ENCODE assay signal across 1 cellular context in genomic region chr20:45909817-45910669, GRCh38.
A peak's percentile ranks its signal among the peaks of the same experiment; 100 is the strongest.
TF ChIP-seq lines count a peak whose summit lies in the region.

No MANE protein-coding gene starts in this region.

TF ChIP-seq in HepG2, 621 proteins besides CTCF, POLR2A, EP300 and RAD21 (continued from another document and continues in another):
- TF ChIP-seq, protein P1, sequence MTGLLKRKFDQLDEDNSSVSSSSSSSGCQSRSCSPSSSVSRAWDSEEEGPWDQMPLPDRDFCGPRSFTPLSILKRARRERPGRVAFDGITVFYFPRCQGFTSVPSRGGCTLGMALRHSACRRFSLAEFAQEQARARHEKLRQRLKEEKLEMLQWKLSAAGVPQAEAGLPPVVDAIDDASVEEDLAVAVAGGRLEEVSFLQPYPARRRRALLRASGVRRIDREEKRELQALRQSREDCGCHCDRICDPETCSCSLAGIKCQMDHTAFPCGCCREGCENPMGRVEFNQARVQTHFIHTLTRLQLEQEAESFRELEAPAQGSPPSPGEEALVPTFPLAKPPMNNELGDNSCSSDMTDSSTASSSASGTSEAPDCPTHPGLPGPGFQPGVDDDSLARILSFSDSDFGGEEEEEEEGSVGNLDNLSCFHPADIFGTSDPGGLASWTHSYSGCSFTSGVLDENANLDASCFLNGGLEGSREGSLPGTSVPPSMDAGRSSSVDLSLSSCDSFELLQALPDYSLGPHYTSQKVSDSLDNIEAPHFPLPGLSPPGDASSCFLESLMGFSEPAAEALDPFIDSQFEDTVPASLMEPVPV (CRISPR knock-in tag; IDR thresholded peaks at IDR 0.05), result no peak
- 0 out of 2 replicates have a peak, but pooled peaks have one; percentile 20 for TF ChIP-seq ZNF776 (CRISPR knock-in tag; IDR thresholded peaks at IDR 0.05)
- no peak for TF ChIP-seq ZNF350 (CRISPR knock-in tag; IDR thresholded peaks at IDR 0.05; ENCODE audit: borderline replicate concordance, low read depth)
- no peak for TF ChIP-seq MAF1 (CRISPR knock-in tag; IDR thresholded peaks at IDR 0.05; ENCODE audit: borderline replicate concordance)
- TF ChIP-seq CREB3 (CRISPR knock-in tag; IDR thresholded peaks at IDR 0.05), result no peak
- no peak for TF ChIP-seq ZFAT (CRISPR knock-in tag; conservative IDR thresholded peaks at IDR 0.05)
- TF ChIP-seq ZNF501 (CRISPR knock-in tag; IDR thresholded peaks at IDR 0.05), result peak; percentile 52; the same call in 1 of the 2 replicates
- no peak for TF ChIP-seq ZBTB21 (CRISPR knock-in tag; IDR thresholded peaks at IDR 0.05)
- TF ChIP-seq, protein P2, sequence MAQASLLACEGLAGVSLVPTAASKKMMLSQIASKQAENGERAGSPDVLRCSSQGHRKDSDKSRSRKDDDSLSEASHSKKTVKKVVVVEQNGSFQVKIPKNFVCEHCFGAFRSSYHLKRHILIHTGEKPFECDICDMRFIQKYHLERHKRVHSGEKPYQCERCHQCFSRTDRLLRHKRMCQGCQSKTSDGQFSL (CRISPR knock-in tag; IDR thresholded peaks at IDR 0.05), result no peak
- TF ChIP-seq CBFB (CRISPR knock-in tag; IDR thresholded peaks at IDR 0.05), result no peak
- no peak for TF ChIP-seq ZNF10 (CRISPR knock-in tag; IDR thresholded peaks at IDR 0.05; ENCODE audit: borderline replicate concordance, low read depth)
- TF ChIP-seq, protein P3, sequence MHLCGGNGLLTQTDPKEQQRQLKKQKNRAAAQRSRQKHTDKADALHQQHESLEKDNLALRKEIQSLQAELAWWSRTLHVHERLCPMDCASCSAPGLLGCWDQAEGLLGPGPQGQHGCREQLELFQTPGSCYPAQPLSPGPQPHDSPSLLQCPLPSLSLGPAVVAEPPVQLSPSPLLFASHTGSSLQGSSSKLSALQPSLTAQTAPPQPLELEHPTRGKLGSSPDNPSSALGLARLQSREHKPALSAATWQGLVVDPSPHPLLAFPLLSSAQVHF (CRISPR knock-in tag; IDR thresholded peaks at IDR 0.05), result no peak
- TF ChIP-seq CREM (IDR thresholded peaks at IDR 0.05), result peak; percentile 35; the same call in 1 of the 2 replicates
- no peak for TF ChIP-seq CREM (CRISPR knock-in tag; IDR thresholded peaks at IDR 0.05)
- TF ChIP-seq, protein P4, sequence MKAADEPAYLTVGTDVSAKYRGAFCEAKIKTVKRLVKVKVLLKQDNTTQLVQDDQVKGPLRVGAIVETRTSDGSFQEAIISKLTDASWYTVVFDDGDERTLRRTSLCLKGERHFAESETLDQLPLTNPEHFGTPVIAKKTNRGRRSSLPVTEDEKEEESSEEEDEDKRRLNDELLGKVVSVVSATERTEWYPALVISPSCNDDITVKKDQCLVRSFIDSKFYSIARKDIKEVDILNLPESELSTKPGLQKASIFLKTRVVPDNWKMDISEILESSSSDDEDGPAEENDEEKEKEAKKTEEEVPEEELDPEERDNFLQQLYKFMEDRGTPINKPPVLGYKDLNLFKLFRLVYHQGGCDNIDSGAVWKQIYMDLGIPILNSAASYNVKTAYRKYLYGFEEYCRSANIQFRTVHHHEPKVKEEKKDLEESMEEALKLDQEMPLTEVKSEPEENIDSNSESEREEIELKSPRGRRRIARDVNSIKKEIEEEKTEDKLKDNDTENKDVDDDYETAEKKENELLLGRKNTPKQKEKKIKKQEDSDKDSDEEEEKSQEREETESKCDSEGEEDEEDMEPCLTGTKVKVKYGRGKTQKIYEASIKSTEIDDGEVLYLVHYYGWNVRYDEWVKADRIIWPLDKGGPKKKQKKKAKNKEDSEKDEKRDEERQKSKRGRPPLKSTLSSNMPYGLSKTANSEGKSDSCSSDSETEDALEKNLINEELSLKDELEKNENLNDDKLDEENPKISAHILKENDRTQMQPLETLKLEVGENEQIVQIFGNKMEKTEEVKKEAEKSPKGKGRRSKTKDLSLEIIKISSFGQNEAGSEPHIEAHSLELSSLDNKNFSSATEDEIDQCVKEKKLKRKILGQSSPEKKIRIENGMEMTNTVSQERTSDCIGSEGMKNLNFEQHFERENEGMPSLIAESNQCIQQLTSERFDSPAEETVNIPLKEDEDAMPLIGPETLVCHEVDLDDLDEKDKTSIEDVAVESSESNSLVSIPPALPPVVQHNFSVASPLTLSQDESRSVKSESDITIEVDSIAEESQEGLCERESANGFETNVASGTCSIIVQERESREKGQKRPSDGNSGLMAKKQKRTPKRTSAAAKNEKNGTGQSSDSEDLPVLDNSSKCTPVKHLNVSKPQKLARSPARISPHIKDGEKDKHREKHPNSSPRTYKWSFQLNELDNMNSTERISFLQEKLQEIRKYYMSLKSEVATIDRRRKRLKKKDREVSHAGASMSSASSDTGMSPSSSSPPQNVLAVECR (CRISPR knock-in tag; IDR thresholded peaks at IDR 0.05; ENCODE audit: borderline replicate concordance), result no peak; the same call in 1 of the 2 replicates
- TF ChIP-seq ZNF251 (CRISPR knock-in tag; IDR thresholded peaks at IDR 0.05), result no peak
- TF ChIP-seq NCOA2 (CRISPR knock-in tag; IDR thresholded peaks at IDR 0.05), result peak; percentile 67; the same call in 1 of the 2 replicates
- no peak for TF ChIP-seq THAP8 (CRISPR knock-in tag; IDR thresholded peaks at IDR 0.05; ENCODE audit: borderline replicate concordance)
- no peak for TF ChIP-seq CREB1 (IDR thresholded peaks at IDR 0.05)
- TF ChIP-seq CREB1 (CRISPR knock-in tag; IDR thresholded peaks at IDR 0.05), result no peak
- TF ChIP-seq, protein P5, sequence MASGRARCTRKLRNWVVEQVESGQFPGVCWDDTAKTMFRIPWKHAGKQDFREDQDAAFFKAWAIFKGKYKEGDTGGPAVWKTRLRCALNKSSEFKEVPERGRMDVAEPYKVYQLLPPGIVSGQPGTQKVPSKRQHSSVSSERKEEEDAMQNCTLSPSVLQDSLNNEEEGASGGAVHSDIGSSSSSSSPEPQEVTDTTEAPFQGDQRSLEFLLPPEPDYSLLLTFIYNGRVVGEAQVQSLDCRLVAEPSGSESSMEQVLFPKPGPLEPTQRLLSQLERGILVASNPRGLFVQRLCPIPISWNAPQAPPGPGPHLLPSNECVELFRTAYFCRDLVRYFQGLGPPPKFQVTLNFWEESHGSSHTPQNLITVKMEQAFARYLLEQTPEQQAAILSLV (CRISPR knock-in tag; IDR thresholded peaks at IDR 0.05; ENCODE audit: borderline replicate concordance), result 0 out of 2 replicates have a peak, but pooled peaks have one; percentile 45
- no peak for TF ChIP-seq ZNF367 (CRISPR knock-in tag; IDR thresholded peaks at IDR 0.05; ENCODE audit: borderline replicate concordance)
- no peak for TF ChIP-seq PLRG1 (conservative IDR thresholded peaks at IDR 0.05)
- no peak for TF ChIP-seq CBX2 (IDR thresholded peaks at IDR 0.05; ENCODE audit: low read depth, low read length)
- no peak for TF ChIP-seq CBX2 (CRISPR knock-in tag; IDR thresholded peaks at IDR 0.05; ENCODE audit: low read depth)
- TF ChIP-seq, protein P6, sequence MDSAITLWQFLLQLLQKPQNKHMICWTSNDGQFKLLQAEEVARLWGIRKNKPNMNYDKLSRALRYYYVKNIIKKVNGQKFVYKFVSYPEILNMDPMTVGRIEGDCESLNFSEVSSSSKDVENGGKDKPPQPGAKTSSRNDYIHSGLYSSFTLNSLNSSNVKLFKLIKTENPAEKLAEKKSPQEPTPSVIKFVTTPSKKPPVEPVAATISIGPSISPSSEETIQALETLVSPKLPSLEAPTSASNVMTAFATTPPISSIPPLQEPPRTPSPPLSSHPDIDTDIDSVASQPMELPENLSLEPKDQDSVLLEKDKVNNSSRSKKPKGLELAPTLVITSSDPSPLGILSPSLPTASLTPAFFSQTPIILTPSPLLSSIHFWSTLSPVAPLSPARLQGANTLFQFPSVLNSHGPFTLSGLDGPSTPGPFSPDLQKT (CRISPR knock-in tag; IDR thresholded peaks at IDR 0.05; ENCODE audit: borderline replicate concordance), result no peak
- TF ChIP-seq CREBL2 (CRISPR knock-in tag; IDR thresholded peaks at IDR 0.05; ENCODE audit: borderline replicate concordance), result no peak
- no peak for TF ChIP-seq PHF5A (CRISPR knock-in tag; IDR thresholded peaks at IDR 0.05; ENCODE audit: low read depth, unreplicated experiment)
- TF ChIP-seq ZNF644 (CRISPR knock-in tag; IDR thresholded peaks at IDR 0.05; ENCODE audit: low read depth), result 0 out of 2 replicates have a peak, but pooled peaks have one; percentile 31
- TF ChIP-seq, protein P7, sequence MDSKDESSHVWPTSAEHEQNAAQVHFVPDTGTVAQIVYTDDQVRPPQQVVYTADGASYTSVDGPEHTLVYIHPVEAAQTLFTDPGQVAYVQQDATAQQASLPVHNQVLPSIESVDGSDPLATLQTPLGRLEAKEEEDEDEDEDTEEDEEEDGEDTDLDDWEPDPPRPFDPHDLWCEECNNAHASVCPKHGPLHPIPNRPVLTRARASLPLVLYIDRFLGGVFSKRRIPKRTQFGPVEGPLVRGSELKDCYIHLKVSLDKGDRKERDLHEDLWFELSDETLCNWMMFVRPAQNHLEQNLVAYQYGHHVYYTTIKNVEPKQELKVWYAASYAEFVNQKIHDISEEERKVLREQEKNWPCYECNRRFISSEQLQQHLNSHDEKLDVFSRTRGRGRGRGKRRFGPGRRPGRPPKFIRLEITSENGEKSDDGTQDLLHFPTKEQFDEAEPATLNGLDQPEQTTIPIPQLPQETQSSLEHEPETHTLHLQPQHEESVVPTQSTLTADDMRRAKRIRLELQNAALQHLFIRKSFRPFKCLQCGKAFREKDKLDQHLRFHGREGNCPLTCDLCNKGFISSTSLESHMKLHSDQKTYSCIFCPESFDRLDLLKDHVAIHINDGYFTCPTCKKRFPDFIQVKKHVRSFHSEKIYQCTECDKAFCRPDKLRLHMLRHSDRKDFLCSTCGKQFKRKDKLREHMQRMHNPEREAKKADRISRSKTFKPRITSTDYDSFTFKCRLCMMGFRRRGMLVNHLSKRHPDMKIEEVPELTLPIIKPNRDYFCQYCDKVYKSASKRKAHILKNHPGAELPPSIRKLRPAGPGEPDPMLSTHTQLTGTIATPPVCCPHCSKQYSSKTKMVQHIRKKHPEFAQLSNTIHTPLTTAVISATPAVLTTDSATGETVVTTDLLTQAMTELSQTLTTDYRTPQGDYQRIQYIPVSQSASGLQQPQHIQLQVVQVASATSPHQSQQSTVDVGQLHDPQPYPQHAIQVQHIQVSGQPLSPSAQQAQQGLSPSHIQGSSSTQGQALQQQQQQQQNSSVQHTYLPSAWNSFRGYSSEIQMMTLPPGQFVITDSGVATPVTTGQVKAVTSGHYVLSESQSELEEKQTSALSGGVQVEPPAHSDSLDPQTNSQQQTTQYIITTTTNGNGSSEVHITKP (CRISPR knock-in tag; IDR thresholded peaks at IDR 0.05; ENCODE audit: low read depth), result 0 out of 2 replicates have a peak, but pooled peaks have one; percentile 28
- TF ChIP-seq TRIM24 (CRISPR knock-in tag; IDR thresholded peaks at IDR 0.05), result no peak
- TF ChIP-seq, protein P8, sequence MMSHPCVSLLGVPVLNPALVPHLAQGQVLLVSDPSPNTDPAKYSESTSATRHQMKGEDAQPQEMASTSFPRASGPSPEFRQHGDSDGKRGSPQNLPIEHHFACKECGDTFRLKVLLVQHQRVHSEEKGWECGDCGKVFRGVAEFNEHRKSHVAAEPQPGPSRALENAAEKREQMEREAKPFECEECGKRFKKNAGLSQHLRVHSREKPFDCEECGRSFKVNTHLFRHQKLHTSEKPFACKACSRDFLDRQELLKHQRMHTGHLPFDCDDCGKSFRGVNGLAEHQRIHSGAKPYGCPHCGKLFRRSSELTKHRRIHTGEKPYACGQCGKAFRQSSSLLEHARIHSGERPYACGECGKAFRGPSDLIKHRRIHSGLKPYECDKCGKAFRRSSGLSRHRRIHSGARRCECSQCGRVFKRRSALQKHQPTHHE (CRISPR knock-in tag; IDR thresholded peaks at IDR 0.05; ENCODE audit: borderline replicate concordance), result 0 out of 2 replicates have a peak, but pooled peaks have one; percentile 31
- 0 out of 2 replicates have a peak, but pooled peaks have one; percentile 30 for TF ChIP-seq SOX13 (IDR thresholded peaks at IDR 0.05)
- TF ChIP-seq SOX13 (CRISPR knock-in tag; conservative IDR thresholded peaks at IDR 0.05 in 1 of 2, IDR thresholded peaks at IDR 0.05 in 1 of 2), result peak in 1 of 2 experiments; percentile 56; a peak in 2 of 4 replicates
- 0 out of 2 replicates have a peak, but pooled peaks have one; percentile 17 for TF ChIP-seq RNF2 (conservative IDR thresholded peaks at IDR 0.05; ENCODE audit: low read depth)
- TF ChIP-seq KMT2A (CRISPR knock-in tag; IDR thresholded peaks at IDR 0.05), result peak; percentile 39; the same call in 1 of the 2 replicates
- no peak for TF ChIP-seq KLF15 (CRISPR knock-in tag; IDR thresholded peaks at IDR 0.05; ENCODE audit: borderline replicate concordance)
- TF ChIP-seq HES4 (CRISPR knock-in tag; IDR thresholded peaks at IDR 0.05; ENCODE audit: borderline replicate concordance), result no peak
- TF ChIP-seq, protein P9, sequence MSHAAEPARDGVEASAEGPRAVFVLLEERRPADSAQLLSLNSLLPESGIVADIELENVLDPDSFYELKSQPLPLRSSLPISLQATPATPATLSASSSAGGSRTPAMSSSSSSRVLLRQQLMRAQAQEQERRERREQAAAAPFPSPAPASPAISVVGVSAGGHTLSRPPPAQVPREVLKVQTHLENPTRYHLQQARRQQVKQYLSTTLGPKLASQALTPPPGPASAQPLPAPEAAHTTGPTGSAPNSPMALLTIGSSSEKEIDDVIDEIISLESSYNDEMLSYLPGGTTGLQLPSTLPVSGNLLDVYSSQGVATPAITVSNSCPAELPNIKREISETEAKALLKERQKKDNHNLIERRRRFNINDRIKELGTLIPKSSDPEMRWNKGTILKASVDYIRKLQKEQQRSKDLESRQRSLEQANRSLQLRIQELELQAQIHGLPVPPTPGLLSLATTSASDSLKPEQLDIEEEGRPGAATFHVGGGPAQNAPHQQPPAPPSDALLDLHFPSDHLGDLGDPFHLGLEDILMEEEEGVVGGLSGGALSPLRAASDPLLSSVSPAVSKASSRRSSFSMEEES (CRISPR knock-in tag; IDR thresholded peaks at IDR 0.05), result no peak; the same call in 1 of the 2 replicates
